In genomic region chr12:5648692-5649338, GRCh38 we compare ENCODE assay signal across 9 cellular contexts.
DNase-seq lines count a peak whose midpoint lies in the region; ATAC-seq and TF ChIP-seq lines count a peak whose summit lies in the region.
"Had no signal": no experiment of that assay in that cellular context is flagged by ENCODE, and none has a peak within 500 bp of the region (broad histone marks: within the 10 kb centered on the region; RNA-seq: fewer than 3 reads in every experiment).

No MANE protein-coding gene starts in this region.

- H3K4me1 ChIP-seq in HCT116 (ENCODE audit: control insufficient read depth in 1 of 2, insufficient read depth in 2 of 2, low read length in 2 of 2) (no peaks in the 10 kb centered on the region), esophagus muscularis mucosa (peaks cover 0 to 8% (median 4%) of the 10 kb centered on the region in 4 donors), psoas muscle (no peaks in the 10 kb centered on the region)

- H3K9me2 ChIP-seq in HCT116 (ENCODE audit: insufficient read depth) = no peaks in the 10 kb centered on the region

- H3K4me2 ChIP-seq in HCT116 (ENCODE audit: low read length) = no peak overlapping the region

- no peak overlapping the region for H3K9ac ChIP-seq in HCT116 (ENCODE audit: low read length)

- BruUV-seq in HCT116 (replicated peaks; lab: Mats Ljungman, UMichigan) = no TSS peak

- H3K36me3 ChIP-seq in HCT116 (ENCODE audit: control insufficient read depth in 1 of 2, insufficient read depth in 2 of 2, low read length in 2 of 2) = no peaks in the 10 kb centered on the region
- no peaks in the 10 kb centered on the region for H3K36me3 ChIP-seq in esophagus muscularis mucosa
- H3K36me3 ChIP-seq in psoas muscle (ENCODE audit: insufficient read depth in 1 of 2, low read depth in 1 of 2) = no peaks in the 10 kb centered on the region
- H3K36me3 ChIP-seq: neutrophil had no signal

- intact Hi-C loops in HCT116 (cut with micrococcal nuclease) = loop anchor here (1.0 kb wide), 1 partner anchor 627 kb away; no protein-coding TSS in a partner anchor
- intact Hi-C loops in esophagus muscularis mucosa (cut with DNase I) = no loop called here
- intact Hi-C loops in psoas muscle (cut with DNase I) = loop anchor here in 1 of 2 donors (5.0 kb wide), 1 partner anchor 222 kb away; no protein-coding TSS in a partner anchor

- 39% methylated on average over 9 of the region's 9 CpGs for WGBS in esophagus muscularis mucosa
- WGBS in psoas muscle, 3 donors = 34 to 38% (median 35%) methylated on average over 9 of the region's 9 CpGs

- H3K79me2 ChIP-seq in HCT116 (ENCODE audit: insufficient read depth, low read length) = no peaks in the 10 kb centered on the region

- POLR2A ChIA-PET in HCT116 (lab: Charles Lee) = no interaction called here

- no peak overlapping the region for H3K4me3 ChIP-seq in HCT116 (replicated peaks in 1 of 2; ENCODE audit: low read depth in 1 of 2, low read length in 2 of 2)
- no peak overlapping the region for H3K4me3 ChIP-seq in esophagus muscularis mucosa
- no peak overlapping the region for H3K4me3 ChIP-seq in psoas muscle

- CTCF ChIA-PET in HCT116 (lab: Charles Lee) = interaction anchor here (0.8 to 1.2 kb wide), 4 partner anchors 10 to 221 kb away, joined by 3 to 4 read pairs (median 4); no protein-coding TSS in a partner anchor

- peak; percentile 4 for DNase-seq in HCT116 (ENCODE audit: low read depth, low spot score)
- DNase-seq in NCI-H82 (lab: John Stamatoyannopoulos, UW) = peak; percentile 92
- no peak for DNase-seq in esophagus muscularis mucosa (ENCODE audit: extremely low spot score)
- DNase-seq in psoas muscle = no peak
- DNase-seq in stimulated activated CD4-positive, alpha-beta T cell treated with anti-CD3 and anti-CD28 coated beads, Interleukin-1b, Interleukin-23, amount 100 ng/mL, for 48 hours = no peak
- no peak for DNase-seq in stimulated activated CD4-positive, alpha-beta T cell treated with anti-CD3 and anti-CD28 coated beads, Interleukin-15, amount 100 ng/mL, for 24 hours
- DNase-seq in globus pallidus (ENCODE audit: low spot score) = no peak

- no peak for TF ChIP-seq POLR2A in HCT116 (IDR thresholded peaks at IDR 0.05; ENCODE audit: borderline replicate concordance, extremely low read depth, insufficient read depth, insufficient read length)
- no peak for TF ChIP-seq POLR2A in esophagus muscularis mucosa (IDR thresholded peaks at IDR 0.05; ENCODE audit: low read depth)

- no peaks in the 10 kb centered on the region for H4K20me1 ChIP-seq in HCT116 (ENCODE audit: insufficient read depth)

- H3K9me3 ChIP-seq in HCT116 (ENCODE audit: control insufficient read depth in 1 of 2, insufficient read depth in 1 of 2, low read depth in 1 of 2, low read length in 2 of 2) (no peaks in the 10 kb centered on the region), esophagus muscularis mucosa (no peaks in the 10 kb centered on the region), psoas muscle (no peaks in the 10 kb centered on the region)
- H3K9me3 ChIP-seq: neutrophil had no signal

- TF ChIP-seq CTCF in HCT116 (IDR thresholded peaks at IDR 0.05 in 2 of 3, conservative IDR thresholded peaks at IDR 0.05 in 1 of 3; ENCODE audit: borderline replicate concordance in 1 of 3, insufficient read depth in 1 of 3, low read depth in 2 of 3, low read length in 2 of 3) (peak; percentile 18 to 58 (median 58); a peak in 5 of 6 replicates), esophagus muscularis mucosa (IDR thresholded peaks at IDR 0.05) (peak in 2 of 3 experiments; percentile 36 to 42), psoas muscle (IDR thresholded peaks at IDR 0.05) (peak; percentile 32)

- ATAC-seq in HCT116 (peak; percentile 92), psoas muscle (no peak), GM18520 (IDR thresholded peaks at IDR 0.05; ENCODE audit: unreplicated experiment) (no peak)

- H3K27me3 ChIP-seq in HCT116 (ENCODE audit: insufficient read depth, low read length) (peaks cover 55% of the 10 kb centered on the region), esophagus muscularis mucosa (peaks cover 0 to 11% (median 2%) of the 10 kb centered on the region in 4 donors), psoas muscle (ENCODE audit: insufficient read depth in 3 of 3, low read length in 2 of 3) (peaks cover 0 to 16% (median 0%) of the 10 kb centered on the region in 3 donors)

- H3K27ac ChIP-seq in HCT116 (ENCODE audit: low read depth, low read length) (no peak overlapping the region), esophagus muscularis mucosa (replicated peaks in 1 of 4) (no peak overlapping the region), psoas muscle (no peak overlapping the region)
- H3K27ac ChIP-seq: neutrophil had no signal

- no peak overlapping the region for H2AFZ ChIP-seq in HCT116 (ENCODE audit: low read depth, low read length, poor library complexity, severe bottlenecking)

- TF ChIP-seq RAD21 in HCT116 (IDR thresholded peaks at IDR 0.05; ENCODE audit: low read depth) = peak; percentile 44; the same call in 1 of the 2 replicates

- no peak for TF ChIP-seq EP300 in esophagus muscularis mucosa (IDR thresholded peaks at IDR 0.05)

- RAD21 ChIA-PET in HCT116 (lab: Charles Lee; ENCODE audit: low non-redundant PET in 1 of 2, low total read pairs in 2 of 2, uncharacterized antibody in 2 of 2, unreplicated experiment in 2 of 2) = no interaction called here

TF ChIP-seq in HCT116, 20 proteins besides CTCF, POLR2A, EP300 and RAD21 (continues in another document):
- TF ChIP-seq CEBPB (IDR thresholded peaks at IDR 0.05; ENCODE audit: low read depth) (no peak), CBX3 (IDR thresholded peaks at IDR 0.05; ENCODE audit: low read depth) (no peak), ZBTB33 (IDR thresholded peaks at IDR 0.05; ENCODE audit: extremely low read depth, insufficient replicate concordance, low read length) (no peak), TCF7L2 (IDR thresholded peaks at IDR 0.05; ENCODE audit: borderline replicate concordance, extremely low read depth, insufficient read depth, insufficient read length) (no peak), ELF1 (IDR thresholded peaks at IDR 0.05; ENCODE audit: borderline replicate concordance, low read depth) (no peak), ATF3 (IDR thresholded peaks at IDR 0.05) (no peak), ZNF274 (IDR thresholded peaks at IDR 0.05; ENCODE audit: low read depth, low read length) (no peak), ZFX (IDR thresholded peaks at IDR 0.05) (no peak), SIN3A (IDR thresholded peaks at IDR 0.05; ENCODE audit: low read depth) (no peak), FOSL1 (IDR thresholded peaks at IDR 0.05; ENCODE audit: low read depth) (no peak), EZH2phosphoT487 (IDR thresholded peaks at IDR 0.05; ENCODE audit: borderline replicate concordance) (no peak), EGR1 (IDR thresholded peaks at IDR 0.05; ENCODE audit: low read depth) (no peak), POLR2AphosphoS5 (IDR thresholded peaks at IDR 0.05; ENCODE audit: low read depth, low read length) (no peak), JUND (IDR thresholded peaks at IDR 0.05) (no peak), YY1 (IDR thresholded peaks at IDR 0.05; ENCODE audit: extremely low read depth, insufficient replicate concordance, low read depth, low read length) (no peak), SRF (IDR thresholded peaks at IDR 0.05; ENCODE audit: low read depth) (no peak), EZH2 (IDR thresholded peaks at IDR 0.05) (no peak), REST (IDR thresholded peaks at IDR 0.05; ENCODE audit: low read depth) (no peak), SP1 (IDR thresholded peaks at IDR 0.05; ENCODE audit: low read depth) (no peak)

Comparison
In these comparisons a context has a peak if more than half of its experiments do, and no peak if none do; other contexts are left out.
1. DNase-seq: peak in HCT116 (single experiment) and NCI-H82 (single experiment); none in esophagus muscularis mucosa (single experiment), psoas muscle (0 of 2), stimulated activated CD4-positive, alpha-beta T cell treated with anti-CD3 and anti-CD28 coated beads, Interleukin-1b, Interleukin-23, amount 100 ng/mL, for 48 hours (single experiment), stimulated activated CD4-positive, alpha-beta T cell treated with anti-CD3 and anti-CD28 coated beads, Interleukin-15, amount 100 ng/mL, for 24 hours (single experiment) and globus pallidus (single experiment).
2. Peak in every context shown above with its lines, with median percentiles within 50 percentile points of each other: CTCF ChIP-seq.